8 cellular contexts compared by ENCODE assay signal in the genomic region with DNA sequence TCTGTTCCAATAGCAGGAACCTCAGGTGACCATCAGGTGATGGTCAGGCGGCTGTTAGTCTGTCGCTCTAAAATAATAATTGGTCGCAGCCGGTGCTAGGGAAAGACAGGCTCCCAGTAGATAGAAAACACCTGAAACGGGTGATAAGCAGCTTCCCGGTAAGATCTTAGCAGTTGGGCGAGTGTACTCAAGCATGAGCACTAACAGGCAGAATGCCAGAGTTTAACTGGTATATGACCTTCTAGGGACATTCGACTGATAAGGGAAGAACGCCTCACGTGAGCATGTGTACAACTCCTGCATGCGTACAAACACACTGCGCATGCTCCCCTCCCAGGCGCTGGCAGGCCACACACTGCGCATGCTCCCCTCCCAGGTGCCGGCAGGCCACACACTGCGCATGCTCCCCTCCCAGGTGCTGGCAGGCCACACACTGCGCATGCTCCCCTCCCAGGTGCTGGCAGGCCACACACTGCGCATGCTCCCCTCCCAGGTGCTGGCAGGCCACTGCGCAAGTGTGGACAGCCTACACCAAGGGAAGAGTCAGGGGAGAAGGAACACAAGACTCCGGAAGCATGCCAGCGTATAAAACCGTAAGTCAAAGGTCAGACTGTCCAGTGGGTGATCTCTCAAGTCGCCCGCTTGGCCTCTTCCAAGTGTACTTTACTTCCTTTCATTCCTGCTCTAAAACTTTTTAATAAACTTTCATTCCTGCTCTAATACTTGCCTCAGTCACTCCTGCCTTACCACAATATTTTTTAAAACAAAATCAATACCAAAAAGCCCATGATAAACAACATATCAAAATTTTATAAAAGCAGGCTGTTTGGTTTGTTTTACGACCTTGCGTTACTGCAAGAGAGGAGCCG. TPM values are rescaled to one million over a fixed set of nuclear protein-coding genes. Genes with fewer than 3 reads are reported as not detected.
DNase-seq lines count a peak whose midpoint lies in the region; ATAC-seq and TF ChIP-seq lines count a peak whose summit lies in the region.

No MANE protein-coding gene starts in this region.

- H3K27ac ChIP-seq in rectal smooth muscle tissue (ENCODE audit: low read depth, low read length) (no peak overlapping the region), neural progenitor cell (no peak overlapping the region)

- no peaks in the 10 kb centered on the region for H3K36me3 ChIP-seq in rectal smooth muscle tissue (ENCODE audit: control insufficient read depth, insufficient read depth, low read length)
- H3K36me3 ChIP-seq in neural progenitor cell = no peaks in the 10 kb centered on the region

- ATAC-seq in activated T-helper 17 cell treated with anti-CD3 and anti-CD28 coated beads, Interleukin-2, amount 50 U/mL, for 72 hours (replicated peaks) = peak; percentile 73
- ATAC-seq in GM21447 (IDR thresholded peaks at IDR 0.05; ENCODE audit: unreplicated experiment) = no peak

- H3F3A ChIP-seq in neural progenitor cell (ENCODE audit: low read depth) = no peaks in the 10 kb centered on the region

- no peak for TF ChIP-seq CTCF in neural progenitor cell (IDR thresholded peaks at IDR 0.05)

- no peak overlapping the region for H3K4me2 ChIP-seq in neural progenitor cell

- no peak overlapping the region for H3K27ac Mint-ChIP-seq in activated T-helper 17 cell treated with anti-CD3 and anti-CD28 coated beads, Interleukin-2, amount 50 U/mL, for 72 hours
- no peak overlapping the region for H3K27ac Mint-ChIP-seq in neural progenitor cell

- H3K4me1 ChIP-seq in rectal smooth muscle tissue (ENCODE audit: control insufficient read depth, insufficient read depth, low read length) (no peaks in the 10 kb centered on the region), neural progenitor cell (no peaks in the 10 kb centered on the region)

- H3K27me3 ChIP-seq in rectal smooth muscle tissue (ENCODE audit: control insufficient read depth, insufficient read depth, low read length) (no peaks in the 10 kb centered on the region), neural progenitor cell (no peaks in the 10 kb centered on the region)

- H4K20me1 ChIP-seq in neural progenitor cell (ENCODE audit: low read depth) = no peaks in the 10 kb centered on the region

- peak; percentile 88 for DNase-seq in DMS 273 (lab: John Stamatoyannopoulos, UW; ENCODE audit: unreplicated experiment)
- peak; percentile 72 for DNase-seq in NCI-H2081 treated with DMSO at 0.1 percent for 48 hours (lab: John Stamatoyannopoulos, UW)
- DNase-seq in germinal center (ENCODE audit: low spot score) = peak; percentile 45
- no peak for DNase-seq in neural progenitor cell (ENCODE audit: low spot score)
- no peak for DNase-seq in NCI-H187 (lab: John Stamatoyannopoulos, UW)

- no peaks in the 10 kb centered on the region for H3K36me3 Mint-ChIP-seq in activated T-helper 17 cell treated with anti-CD3 and anti-CD28 coated beads, Interleukin-2, amount 50 U/mL, for 72 hours (ENCODE audit: low read depth)
- H3K36me3 Mint-ChIP-seq in neural progenitor cell = no peaks in the 10 kb centered on the region

- peaks cover 3% of the 10 kb centered on the region for H3K27me3 Mint-ChIP-seq in activated T-helper 17 cell treated with anti-CD3 and anti-CD28 coated beads, Interleukin-2, amount 50 U/mL, for 72 hours
- H3K27me3 Mint-ChIP-seq in neural progenitor cell (ENCODE audit: insufficient read depth, low read depth) = peaks cover 1% of the 10 kb centered on the region

- H3K9ac ChIP-seq in rectal smooth muscle tissue (ENCODE audit: low read length) (no peak overlapping the region), neural progenitor cell (no peak overlapping the region)

- H2AFZ ChIP-seq in neural progenitor cell (replicated peaks) = no peak overlapping the region

- H3K4me3 ChIP-seq in rectal smooth muscle tissue (ENCODE audit: low read length) = peak overlapping the region; percentile 21
- H3K4me3 ChIP-seq in neural progenitor cell = no peak overlapping the region

- no peaks in the 10 kb centered on the region for H3K9me3 ChIP-seq in neural progenitor cell (ENCODE audit: low read depth)

- peak overlapping the region; percentile 59 for H3K4me3 Mint-ChIP-seq in activated T-helper 17 cell treated with anti-CD3 and anti-CD28 coated beads, Interleukin-2, amount 50 U/mL, for 72 hours
- no peak overlapping the region for H3K4me3 Mint-ChIP-seq in neural progenitor cell

- peaks cover 3% of the 10 kb centered on the region for H3K4me1 Mint-ChIP-seq in activated T-helper 17 cell treated with anti-CD3 and anti-CD28 coated beads, Interleukin-2, amount 50 U/mL, for 72 hours
- H3K4me1 Mint-ChIP-seq in neural progenitor cell = peaks cover 8% of the 10 kb centered on the region

- no peaks in the 10 kb centered on the region for H3K9me3 Mint-ChIP-seq in activated T-helper 17 cell treated with anti-CD3 and anti-CD28 coated beads, Interleukin-2, amount 50 U/mL, for 72 hours
- H3K9me3 Mint-ChIP-seq in neural progenitor cell = peaks cover 8% of the 10 kb centered on the region

- H3K79me2 ChIP-seq in neural progenitor cell (ENCODE audit: low read depth) = no peaks in the 10 kb centered on the region

RNA-seq across cellular contexts. Expression of gene GPRC5D, which starts 24.5 kb away (rescaled TPM):
- not detected for total RNA-seq in activated T-helper 17 cell treated with anti-CD3 and anti-CD28 coated beads, Interleukin-2, amount 50 U/mL, for 72 hours
- not detected in 2 replicates for total RNA-seq in neural progenitor cell (ENCODE audit: low replicate concordance)

RNA-seq across cellular contexts. Expression of gene GPRC5A, which starts 36.1 kb away (rescaled TPM):
- 1 to 10 TPM in 1 of 2 donors, under 1 TPM in 1; 0.99 to 2.9 TPM for total RNA-seq in activated T-helper 17 cell treated with anti-CD3 and anti-CD28 coated beads, Interleukin-2, amount 50 U/mL, for 72 hours
- total RNA-seq in neural progenitor cell (ENCODE audit: low replicate concordance) = not detected in 2 replicates

Comparison
In these comparisons a context has a peak if more than half of its experiments do, and no peak if none do; other contexts are left out.
1. DNase-seq: peak in DMS 273 (single experiment), NCI-H2081 treated with DMSO at 0.1 percent for 48 hours (single experiment) and germinal center (single experiment); none in neural progenitor cell (single experiment) and NCI-H187 (0 of 2).